In the genomic region with DNA sequence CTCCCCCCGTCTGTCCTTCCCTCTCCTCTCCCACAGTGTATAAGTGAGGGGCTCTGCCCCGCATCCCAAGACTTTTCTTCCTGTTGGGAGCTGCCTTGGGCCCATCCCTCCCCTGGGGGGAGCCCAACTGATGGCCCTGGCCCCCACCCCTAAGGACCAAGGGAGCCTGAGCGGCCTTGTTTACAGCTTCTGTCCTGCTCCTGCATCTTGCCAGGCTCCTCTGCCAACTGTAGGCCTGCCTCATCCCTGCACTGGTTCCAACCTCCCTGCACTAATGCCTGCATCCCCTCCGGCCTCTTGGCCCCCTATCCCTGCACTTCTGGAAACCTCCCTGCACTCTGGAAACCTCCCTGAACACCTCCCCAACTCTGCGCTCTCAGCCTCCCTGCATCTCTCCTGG, we compare ENCODE assay signal across 9 cellular contexts. TPM values are rescaled to one million over a fixed set of nuclear protein-coding genes. Genes with fewer than 3 reads are reported as not detected.
A peak's percentile ranks its signal among the peaks of the same experiment; 100 is the strongest.
DNase-seq lines count a peak whose midpoint lies in the region; ATAC-seq, FAIRE-seq and TF ChIP-seq lines count a peak whose summit lies in the region.
"Had no signal": no experiment of that assay in that cellular context is flagged by ENCODE, and none has a peak within 500 bp of the region (broad histone marks: within the 10 kb centered on the region; RNA-seq: fewer than 3 reads in every experiment).

No MANE protein-coding gene starts in this region.

- no peak for FAIRE-seq in GM12891 (lab: Jason Lieb, UNC)

- H3F3A ChIP-seq in Loucy (ENCODE audit: low read depth): peaks cover 4% of the 10 kb centered on the region; the same call in 1 of the 2 replicates

- H3K9me2 ChIP-seq in Loucy (replicated peaks; ENCODE audit: low read depth, low read length): no peaks in the 10 kb centered on the region

- peaks cover 50% of the 10 kb centered on the region for H3K36me3 Mint-ChIP-seq in CD4-positive, alpha-beta T cell (ENCODE audit: low read depth)
- H3K36me3 Mint-ChIP-seq in effector memory CD8-positive, alpha-beta T cell (ENCODE audit: insufficient read depth): peaks cover 71% of the 10 kb centered on the region
- H3K36me3 Mint-ChIP-seq in osteocyte (ENCODE audit: unreplicated experiment): peaks cover 16% of the 10 kb centered on the region

- peak overlapping the region; percentile 93 for H3K4me3 ChIP-seq in Loucy (ENCODE audit: low read length, poor library complexity, severe bottlenecking)
- no peak overlapping the region for H3K4me3 ChIP-seq in right atrium auricular region

- peaks cover 23% of the 10 kb centered on the region for H4K20me1 ChIP-seq in Loucy (ENCODE audit: insufficient read depth, low read length, poor library complexity, severe bottlenecking)

- CTCF ChIA-PET in CD4-positive, alpha-beta T cell (lab: Charles Lee): interaction anchor here (3.5 to 4.0 kb wide), 2 partner anchors 7 to 12 kb away, joined by 49 to 75 read pairs; a partner anchor contains a TSS

- H3K27ac Mint-ChIP-seq in CD4-positive, alpha-beta T cell: peak overlapping the region; percentile 90
- peak overlapping the region; percentile 63 to 67 for H3K27ac Mint-ChIP-seq in effector memory CD8-positive, alpha-beta T cell
- H3K27ac Mint-ChIP-seq in osteocyte (ENCODE audit: unreplicated experiment): peak overlapping the region; percentile 99

- H3K9me3 Mint-ChIP-seq in CD4-positive, alpha-beta T cell: no peaks in the 10 kb centered on the region
- no peaks in the 10 kb centered on the region for H3K9me3 Mint-ChIP-seq in effector memory CD8-positive, alpha-beta T cell
- no peaks in the 10 kb centered on the region for H3K9me3 Mint-ChIP-seq in osteocyte (ENCODE audit: unreplicated experiment)

- TF ChIP-seq POLR2A in GM12891 (IDR thresholded peaks at IDR 0.05; ENCODE audit: low read depth, low read length): no peak

- H3K27ac ChIP-seq in CD4-positive, alpha-beta T cell (ENCODE audit: low read depth, low read length): no peak overlapping the region
- peak overlapping the region in 1 of 2 donors; percentile 7 for H3K27ac ChIP-seq in right atrium auricular region

- peak overlapping the region; percentile 86 for H3K9ac ChIP-seq in Loucy (ENCODE audit: low read depth, low read length, poor library complexity, severe bottlenecking)

- intact Hi-C loops in CD4-positive, alpha-beta T cell (cut with DNase I, micrococcal nuclease): loop anchor here in 1 of 2 experiments (2.0 kb wide), 1 partner anchor 182 kb away; a partner anchor contains a TSS

- H3K27me3 Mint-ChIP-seq in CD4-positive, alpha-beta T cell: no peaks in the 10 kb centered on the region
- H3K27me3 Mint-ChIP-seq in effector memory CD8-positive, alpha-beta T cell: no peaks in the 10 kb centered on the region
- no peaks in the 10 kb centered on the region for H3K27me3 Mint-ChIP-seq in osteocyte (ENCODE audit: unreplicated experiment)

- DNase-seq in CD4-positive, alpha-beta T cell: no peak
- no peak for DNase-seq in effector memory CD8-positive, alpha-beta T cell
- no peak for DNase-seq in osteocyte (ENCODE audit: extremely low spot score, unreplicated experiment)
- no peak for DNase-seq in GM12891 (ENCODE audit: insufficient read length, low spot score)
- no peak for DNase-seq in NK-92 (lab: John Stamatoyannopoulos, UW; ENCODE audit: unreplicated experiment)
- no peak for DNase-seq in right atrium auricular region (ENCODE audit: low spot score)
- no peak for DNase-seq in NCI-H2081 (lab: John Stamatoyannopoulos, UW)

- peak overlapping the region; percentile 97 for H3K4me2 ChIP-seq in Loucy (ENCODE audit: low read depth, low read length, poor library complexity, severe bottlenecking)

- TF ChIP-seq CTCF in CD4-positive, alpha-beta T cell (IDR thresholded peaks at IDR 0.05): no peak
- no peak for TF ChIP-seq CTCF in Loucy (conservative IDR thresholded peaks at IDR 0.05; ENCODE audit: low read length)
- no peak for TF ChIP-seq CTCF in osteocyte (IDR thresholded peaks at IDR 0.05)
- no peak for TF ChIP-seq CTCF in right atrium auricular region (IDR thresholded peaks at IDR 0.05)

- no peaks in the 10 kb centered on the region for H3K9me3 ChIP-seq in CD4-positive, alpha-beta T cell (ENCODE audit: control insufficient read depth, low read length)
- H3K9me3 ChIP-seq in Loucy (ENCODE audit: insufficient read depth, low read depth, low read length): no peaks in the 10 kb centered on the region
- no peaks in the 10 kb centered on the region for H3K9me3 ChIP-seq in right atrium auricular region
- H3K9me3 ChIP-seq: prostate gland had no signal

- H3K36me3 ChIP-seq in Loucy (ENCODE audit: insufficient read depth, low read length): peaks cover 16% of the 10 kb centered on the region; the same call in 1 of the 2 replicates
- peaks cover 12% of the 10 kb centered on the region for H3K36me3 ChIP-seq in right atrium auricular region

- H3K4me1 Mint-ChIP-seq in CD4-positive, alpha-beta T cell (ENCODE audit: low read depth): peaks cover 83% of the 10 kb centered on the region
- H3K4me1 Mint-ChIP-seq in effector memory CD8-positive, alpha-beta T cell (ENCODE audit: low read depth in 2 of 2): peaks cover 60 to 66% of the 10 kb centered on the region in 2 donors
- peaks cover 78% of the 10 kb centered on the region for H3K4me1 Mint-ChIP-seq in osteocyte (ENCODE audit: unreplicated experiment)

- H3K79me2 ChIP-seq in Loucy (ENCODE audit: insufficient read depth, low read length): peaks cover 46% of the 10 kb centered on the region

- no peaks in the 10 kb centered on the region for H3K27me3 ChIP-seq in CD4-positive, alpha-beta T cell (ENCODE audit: control insufficient read depth, insufficient read depth, low read length)
- H3K27me3 ChIP-seq in Loucy (ENCODE audit: insufficient read depth, low read length, poor library complexity, severe bottlenecking) (no peaks in the 10 kb centered on the region), right atrium auricular region (no peaks in the 10 kb centered on the region)

- H3K4me1 ChIP-seq in Loucy (ENCODE audit: insufficient read depth, low read length, poor library complexity, severe bottlenecking) (peaks cover 45% of the 10 kb centered on the region), right atrium auricular region (peaks cover 0 to 74% of the 10 kb centered on the region in 2 donors)

- no peak for ATAC-seq in CD4-positive, alpha-beta T cell (ENCODE audit: poor library complexity)
- no peak for ATAC-seq in effector memory CD8-positive, alpha-beta T cell (replicated peaks)

- peak overlapping the region; percentile 97 for H3K4me3 Mint-ChIP-seq in CD4-positive, alpha-beta T cell
- H3K4me3 Mint-ChIP-seq in effector memory CD8-positive, alpha-beta T cell: peak overlapping the region; percentile 91 to 93
- H3K4me3 Mint-ChIP-seq in osteocyte (ENCODE audit: unreplicated experiment): peak overlapping the region; percentile 94

- no peak overlapping the region for H2AFZ ChIP-seq in Loucy (ENCODE audit: low read length)

- POLR2A ChIA-PET in CD4-positive, alpha-beta T cell (lab: Charles Lee): interaction anchor here (1.0 to 10.4 kb wide), 5 partner anchors 9 to 158 kb away, joined by 3 to 190 read pairs (median 46); a partner anchor contains a TSS

TF ChIP-seq in GM12891, 5 proteins besides CTCF, POLR2A, EP300 and RAD21:
- TF ChIP-seq PAX5 (IDR thresholded peaks at IDR 0.05; ENCODE audit: insufficient read depth, low read length, severe bottlenecking) (no peak), POU2F2 (IDR thresholded peaks at IDR 0.05; ENCODE audit: low read depth, low read length) (no peak), SPI1 (IDR thresholded peaks at IDR 0.05; ENCODE audit: low read depth, low read length) (no peak)

RNA-seq across cellular contexts. Expression of a gene that starts 1.4 kb away (rescaled TPM):
- total RNA-seq in CD4-positive, alpha-beta T cell: 10 to 100 TPM; 20.3 TPM
- total RNA-seq in osteocyte (26.4 and 29.1 TPM in 2 replicates), right atrium auricular region (10 to 100 TPM; 23.5 to 27.3 TPM)
- polyA plus RNA-seq in GM12891 (2012; ENCODE audit: low read depth, missing spikeins): 16.9 TPM

RNA-seq across cellular contexts. Expression of a gene that starts 2.6 kb away (rescaled TPM):
- 1 to 10 TPM; 2.2 to 2.3 TPM for total RNA-seq in CD4-positive, alpha-beta T cell
- 8.8 and 13.4 TPM in 2 replicates for total RNA-seq in osteocyte
- 0.36 TPM for polyA plus RNA-seq in GM12891 (2012; ENCODE audit: low read depth, missing spikeins)
- total RNA-seq in right atrium auricular region: under 1 TPM; 0.51 to 0.52 TPM

RNA-seq across cellular contexts. Expression of a gene that starts 5.7 kb away (rescaled TPM):
- total RNA-seq in CD4-positive, alpha-beta T cell: 100 to 1,000 TPM; 115 to 118 TPM
- total RNA-seq in osteocyte: 150 and 157 TPM in 2 replicates
- polyA plus RNA-seq in GM12891 (2012; ENCODE audit: low read depth, missing spikeins): 56.5 TPM
- total RNA-seq in right atrium auricular region: 10 to 100 TPM; 44.4 to 77.9 TPM

RNA-seq across cellular contexts. Expression of a gene that starts 8.3 kb away (rescaled TPM):
- 100 to 1,000 TPM; 251 to 253 TPM for total RNA-seq in CD4-positive, alpha-beta T cell
- total RNA-seq in osteocyte: 304 and 305 TPM in 2 replicates
- 133 TPM for polyA plus RNA-seq in GM12891 (2012; ENCODE audit: low read depth, missing spikeins)
- 10 to 100 TPM; 33.0 to 86.6 TPM for total RNA-seq in right atrium auricular region

RNA-seq across cellular contexts. Expression of a gene that starts 24.0 kb away (rescaled TPM):
- total RNA-seq in CD4-positive, alpha-beta T cell: 100 to 1,000 TPM in 1 of 2 experiments, 10 to 100 TPM in 1; 99.0 to 101 TPM
- total RNA-seq in osteocyte: 20.0 and 23.0 TPM in 2 replicates
- 52.3 TPM for polyA plus RNA-seq in GM12891 (2012; ENCODE audit: low read depth, missing spikeins)
- 10 to 100 TPM; 10.1 to 17.1 TPM for total RNA-seq in right atrium auricular region
